ENCODE assay signal across 19 cellular contexts in the genomic region with DNA sequence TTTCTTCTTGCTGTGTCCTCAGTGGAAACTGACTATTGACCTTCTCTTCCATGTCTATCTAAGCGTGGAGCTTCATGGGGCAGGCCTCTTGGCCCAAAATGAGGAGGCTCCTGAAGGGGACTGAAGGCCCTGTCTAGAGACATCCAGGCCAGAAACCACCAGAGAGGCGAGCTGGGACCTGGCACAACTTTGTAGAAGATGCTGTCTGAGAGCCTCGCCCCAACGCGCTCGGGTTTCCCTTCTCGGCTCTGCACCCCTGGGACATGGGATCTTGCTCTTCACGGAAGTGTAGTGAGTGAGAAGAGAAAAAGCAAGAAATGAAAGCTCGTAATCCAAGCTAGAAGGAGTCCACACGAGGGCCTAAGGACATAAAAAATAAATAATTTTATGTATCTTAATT.
DNase-seq lines count a peak whose midpoint lies in the region; ATAC-seq and TF ChIP-seq lines count a peak whose summit lies in the region.
"Had no signal": no experiment of that assay in that cellular context is flagged by ENCODE, and none has a peak within 500 bp of the region (broad histone marks: within the 10 kb centered on the region; RNA-seq: fewer than 3 reads in every experiment).

No MANE protein-coding gene starts in this region.

- no peak for ATAC-seq in activated T-helper 17 cell treated with anti-CD3 and anti-CD28 coated beads, Interleukin-2, amount 50 U/mL, for 72 hours (replicated peaks)
- no peak for ATAC-seq in left lung
- ATAC-seq in stimulated activated naive B cell treated with anti-CD40 and anti-IgM and Interleukin-4, amounts not matched to agents 10 μg/mL and 1 μg/mL and 100 μg/mL, for 72 hours (replicated peaks) = no peak
- ATAC-seq in HG03135 (IDR thresholded peaks at IDR 0.05; ENCODE audit: unreplicated experiment) = no peak
- ATAC-seq: naive thymus-derived CD4-positive, alpha-beta T cell had no signal

- H3K36me3 Mint-ChIP-seq in T-helper 1 cell treated with Interleukin-12 subunit alpha and Interleukin-12 subunit beta and Interleukin-4 antibody, amounts not matched to agents 30 μg/mL and 1 μg/mL, for 36 hours (ENCODE audit: low read depth) = peaks cover 6% of the 10 kb centered on the region
- peaks cover 9% of the 10 kb centered on the region for H3K36me3 Mint-ChIP-seq in activated T-helper 17 cell treated with anti-CD3 and anti-CD28 coated beads, Interleukin-2, amount 50 U/mL, for 72 hours (ENCODE audit: low read depth)
- peaks cover 23 to 39% of the 10 kb centered on the region in 2 donors for H3K36me3 Mint-ChIP-seq in stimulated activated naive B cell treated with anti-CD40 and anti-IgM and Interleukin-4, amounts not matched to agents 10 μg/mL and 1 μg/mL and 100 μg/mL, for 72 hours

- peaks cover 4 to 59% of the 10 kb centered on the region in 2 donors for H3K4me1 ChIP-seq in left lung
- H3K4me1 ChIP-seq in ovary (ENCODE audit: insufficient read depth) = peaks cover 14% of the 10 kb centered on the region

- H3K9me3 ChIP-seq in left lung = no peaks in the 10 kb centered on the region
- no peaks in the 10 kb centered on the region for H3K9me3 ChIP-seq in ovary
- H3K9me3 ChIP-seq: lower lobe of right lung, SJSA1 had no signal

- H3K4me3 ChIP-seq in left lung = no peak overlapping the region
- H3K4me3 ChIP-seq in ovary = no peak overlapping the region
- H3K4me3 ChIP-seq: lower lobe of right lung, SJSA1 had no signal

- no peak overlapping the region for H3K4me3 Mint-ChIP-seq in T-helper 1 cell treated with Interleukin-12 subunit alpha and Interleukin-12 subunit beta and Interleukin-4 antibody, amounts not matched to agents 30 μg/mL and 1 μg/mL, for 36 hours
- no peak overlapping the region for H3K4me3 Mint-ChIP-seq in activated T-helper 17 cell treated with anti-CD3 and anti-CD28 coated beads, Interleukin-2, amount 50 U/mL, for 72 hours
- H3K4me3 Mint-ChIP-seq in stimulated activated naive B cell treated with anti-CD40 and anti-IgM and Interleukin-4, amounts not matched to agents 10 μg/mL and 1 μg/mL and 100 μg/mL, for 72 hours = no peak overlapping the region
- H3K4me3 Mint-ChIP-seq: naive thymus-derived CD4-positive, alpha-beta T cell had no signal

- TF ChIP-seq POLR2A in ovary (IDR thresholded peaks at IDR 0.05) = no peak

- peak overlapping the region; percentile 19 for H3K27ac Mint-ChIP-seq in T-helper 1 cell treated with Interleukin-12 subunit alpha and Interleukin-12 subunit beta and Interleukin-4 antibody, amounts not matched to agents 30 μg/mL and 1 μg/mL, for 36 hours
- peak overlapping the region; percentile 59 for H3K27ac Mint-ChIP-seq in activated T-helper 17 cell treated with anti-CD3 and anti-CD28 coated beads, Interleukin-2, amount 50 U/mL, for 72 hours
- H3K27ac Mint-ChIP-seq in stimulated activated naive B cell treated with anti-CD40 and anti-IgM and Interleukin-4, amounts not matched to agents 10 μg/mL and 1 μg/mL and 100 μg/mL, for 72 hours = peak overlapping the region; percentile 10

- TF ChIP-seq EP300 in ovary (IDR thresholded peaks at IDR 0.05) = no peak

- intact Hi-C loops in left lung (cut with DNase I) (loop anchor here (5.0 to 10.0 kb wide), 4 partner anchors 77 to 430 kb away; a partner anchor contains a TSS), ovary (cut with DNase I) (loop anchor here (5.0 to 10.0 kb wide), 5 partner anchors 67 to 427 kb away; a partner anchor contains a TSS)

- H3K27me3 ChIP-seq in left lung = no peaks in the 10 kb centered on the region
- H3K27me3 ChIP-seq in ovary = no peaks in the 10 kb centered on the region
- H3K27me3 ChIP-seq: SJSA1 had no signal

- H3K27me3 Mint-ChIP-seq in T-helper 1 cell treated with Interleukin-12 subunit alpha and Interleukin-12 subunit beta and Interleukin-4 antibody, amounts not matched to agents 30 μg/mL and 1 μg/mL, for 36 hours (ENCODE audit: low read depth) = no peaks in the 10 kb centered on the region
- H3K27me3 Mint-ChIP-seq in activated T-helper 17 cell treated with anti-CD3 and anti-CD28 coated beads, Interleukin-2, amount 50 U/mL, for 72 hours = no peaks in the 10 kb centered on the region
- H3K27me3 Mint-ChIP-seq in stimulated activated naive B cell treated with anti-CD40 and anti-IgM and Interleukin-4, amounts not matched to agents 10 μg/mL and 1 μg/mL and 100 μg/mL, for 72 hours = no peaks in the 10 kb centered on the region
- H3K27me3 Mint-ChIP-seq: naive thymus-derived CD4-positive, alpha-beta T cell had no signal

- H3K4me1 Mint-ChIP-seq in T-helper 1 cell treated with Interleukin-12 subunit alpha and Interleukin-12 subunit beta and Interleukin-4 antibody, amounts not matched to agents 30 μg/mL and 1 μg/mL, for 36 hours (ENCODE audit: low read depth) = peaks cover 16% of the 10 kb centered on the region
- peaks cover 4% of the 10 kb centered on the region for H3K4me1 Mint-ChIP-seq in activated T-helper 17 cell treated with anti-CD3 and anti-CD28 coated beads, Interleukin-2, amount 50 U/mL, for 72 hours
- peaks cover 13 to 14% of the 10 kb centered on the region in 2 donors for H3K4me1 Mint-ChIP-seq in stimulated activated naive B cell treated with anti-CD40 and anti-IgM and Interleukin-4, amounts not matched to agents 10 μg/mL and 1 μg/mL and 100 μg/mL, for 72 hours

- H3K36me3 ChIP-seq in left lung = no peaks in the 10 kb centered on the region
- H3K36me3 ChIP-seq in ovary = no peaks in the 10 kb centered on the region
- H3K36me3 ChIP-seq: lower lobe of right lung, SJSA1 had no signal

- DNase-seq in T-helper 1 cell (no peak), left lung (peak in 1 of 2 donors; percentile 26), NCI-H1694 (lab: John Stamatoyannopoulos, UW) (no peak), ovary (no peak)
- no peak for DNase-seq in stimulated activated naive B cell treated with anti-CD40 and anti-IgM and Interleukin-4, amounts not matched to agents 10 μg/mL and 1 μg/mL and 100 μg/mL, for 72 hours
- DNase-seq: 8988T; activated CD8-positive, alpha-beta memory T cell treated with anti-CD3 and anti-CD28 coated beads, Interleukin-2, amount 50 U/mL, for 4 hours; activated naive CD4-positive, alpha-beta T cell; DMS53; Karpas-422; lower lobe of right lung; naive thymus-derived CD4-positive, alpha-beta T cell; NCI-H1092 treated with DMSO at 0.1 percent for 48 hours; NCI-H2107 had no signal

- no peak for TF ChIP-seq CTCF in left lung (IDR thresholded peaks at IDR 0.05)
- no peak for TF ChIP-seq CTCF in ovary (IDR thresholded peaks at IDR 0.05)

- H3K9me3 Mint-ChIP-seq in T-helper 1 cell treated with Interleukin-12 subunit alpha and Interleukin-12 subunit beta and Interleukin-4 antibody, amounts not matched to agents 30 μg/mL and 1 μg/mL, for 36 hours = no peaks in the 10 kb centered on the region
- H3K9me3 Mint-ChIP-seq in activated T-helper 17 cell treated with anti-CD3 and anti-CD28 coated beads, Interleukin-2, amount 50 U/mL, for 72 hours = no peaks in the 10 kb centered on the region
- no peaks in the 10 kb centered on the region for H3K9me3 Mint-ChIP-seq in stimulated activated naive B cell treated with anti-CD40 and anti-IgM and Interleukin-4, amounts not matched to agents 10 μg/mL and 1 μg/mL and 100 μg/mL, for 72 hours
- H3K9me3 Mint-ChIP-seq: naive thymus-derived CD4-positive, alpha-beta T cell had no signal

- peak overlapping the region; percentile 16 to 29 for H3K27ac ChIP-seq in left lung
- no peak overlapping the region for H3K27ac ChIP-seq in ovary
- H3K27ac ChIP-seq: lower lobe of right lung, parathyroid adenoma, SJSA1 had no signal

- WGBS in ovary, 3 donors = 91 to 92% (median 91%) methylated on average over 10 of the region's 10 CpGs

Comparison
In these comparisons a context has a peak if more than half of its experiments do, and no peak if none do; other contexts are left out.
1. H3K27ac ChIP-seq: peak in left lung (2 of 2); none in ovary (0 of 2).
2. Peak in every context shown above with its lines, with median percentiles within 50 percentile points of each other: H3K27ac Mint-ChIP-seq.